35 cellular contexts compared by ENCODE assay signal in genomic region chr11:65065898-65066297, GRCh38. TPM values are rescaled to one million over a fixed set of nuclear protein-coding genes. Genes with fewer than 3 reads are reported as not detected.
"Had no signal": no experiment of that assay in that cellular context is flagged by ENCODE, and none has a peak within 500 bp of the region (broad histone marks: within the 10 kb centered on the region; RNA-seq: fewer than 3 reads in every experiment).

No MANE protein-coding gene starts in this region.

- ATAC-seq: foreskin keratinocyte; heart left ventricle; left cardiac atrium; left ventricle myocardium superior; stimulated activated effector memory CD8-positive, alpha-beta T cell treated with anti-CD3 and anti-CD28 coated beads, Interleukin-12 subunit alpha, Interleukin-12 subunit beta, amount 100 ng/mL, for 72 hours had no signal

- DNase-seq: activated CD4-positive, alpha-beta memory T cell treated with anti-CD3 and anti-CD28 coated beads for 36 hours; activated CD4-positive, alpha-beta T cell treated with anti-CD3 and anti-CD28 coated beads, Interleukin-2, amount 10 ng/mL, durations not matched to agents 24 days and 14 days; activated CD4-positive, CD25-positive, alpha-beta regulatory T cell treated with anti-CD3 and anti-CD28 coated beads, Interleukin-2, amount 50 U/mL, for 72 hours; activated CD8-positive, alpha-beta memory T cell treated with anti-CD3 and anti-CD28 coated beads, Interleukin-2, amount 50 U/mL, for 4 hours; activated gamma-delta T cell; activated naive CD4-positive, alpha-beta T cell treated with anti-CD3 and anti-CD28 coated beads, Interleukin-2, amount 10 ng/mL, durations not matched to agents 7 days and 5 days; activated naive CD8-positive, alpha-beta T cell treated with anti-CD3 and anti-CD28 coated beads, Interleukin-2, amount 10 ng/mL, durations not matched to agents 7 days and 5 days; activated T-cell treated with anti-CD3 and anti-CD28 coated beads, Interleukin-2, amount 50 U/mL, for 1 hour; brain microvascular endothelial cell; central memory CD4-positive, alpha-beta T cell; foreskin keratinocyte; heart left ventricle; islet precursor cell; left cardiac atrium; left ventricle myocardium superior; ovary; retina; sigmoid colon; small intestine; stimulated activated CD4-positive, alpha-beta T cell treated with anti-CD3 and anti-CD28 coated beads, Interleukin-4, amount 100 ng/mL, for 24 hours; T-helper 9 cell; upper lobe of left lung had no signal

- H3K27ac ChIP-seq: brain microvascular endothelial cell, esophagus muscularis mucosa, foreskin keratinocyte, heart left ventricle, neutrophil, ovary, sigmoid colon, thoracic aorta, upper lobe of left lung, vagina, VCaP had no signal

- H3K4me1 Mint-ChIP-seq: nephron had no signal

- FAIRE-seq: astrocyte, small intestine, TTC549 had no signal

- H3K4me1 ChIP-seq: esophagus muscularis mucosa, foreskin keratinocyte, heart left ventricle, sigmoid colon, upper lobe of left lung, vagina had no signal

- H3K27me3 ChIP-seq: brain microvascular endothelial cell, esophagus muscularis mucosa, foreskin keratinocyte, heart left ventricle, neutrophil, ovary, sigmoid colon, upper lobe of left lung, vagina had no signal

- H3K27ac Mint-ChIP-seq: activated CD4-positive, alpha-beta memory T cell treated with anti-CD3 and anti-CD28 coated beads for 36 hours; activated CD4-positive, alpha-beta T cell treated with anti-CD3 and anti-CD28 coated beads, Interleukin-2, amount 10 ng/mL, durations not matched to agents 24 days and 14 days; activated naive CD4-positive, alpha-beta T cell treated with anti-CD3 and anti-CD28 coated beads, Interleukin-2, amount 10 ng/mL, durations not matched to agents 7 days and 5 days; activated naive CD8-positive, alpha-beta T cell treated with anti-CD3 and anti-CD28 coated beads, Interleukin-2, amount 10 ng/mL, durations not matched to agents 7 days and 5 days; dendritic cell treated with granulocyte-macrophage colony-stimulating factor and Interleukin-4, amounts not matched to agents 40 ng/mL and 50 ng/mL, for 4 days; nephron; progenitor cell of endocrine pancreas; stimulated activated effector memory CD8-positive, alpha-beta T cell treated with anti-CD3 and anti-CD28 coated beads, Interleukin-12 subunit alpha, Interleukin-12 subunit beta, amount 100 ng/mL, for 72 hours; stimulated activated naive CD8-positive, alpha-beta T cell treated with anti-CD3 and anti-CD28 coated beads, Interleukin-15, Interleukin-2, amounts not matched to agents 100 ng/mL and 50 ng/mL, for 24 hours; T-helper 1 cell treated with Interleukin-12 subunit alpha and Interleukin-12 subunit beta and Interleukin-4 antibody, amounts not matched to agents 30 μg/mL and 1 μg/mL, for 36 hours had no signal

- H3K9me3 Mint-ChIP-seq: activated CD4-positive, alpha-beta memory T cell treated with anti-CD3 and anti-CD28 coated beads for 36 hours; activated CD4-positive, alpha-beta T cell treated with anti-CD3 and anti-CD28 coated beads, Interleukin-2, amount 10 ng/mL, durations not matched to agents 24 days and 14 days; activated naive CD4-positive, alpha-beta T cell treated with anti-CD3 and anti-CD28 coated beads, Interleukin-2, amount 10 ng/mL, durations not matched to agents 7 days and 5 days; activated naive CD8-positive, alpha-beta T cell treated with anti-CD3 and anti-CD28 coated beads, Interleukin-2, amount 10 ng/mL, durations not matched to agents 7 days and 5 days; dendritic cell treated with granulocyte-macrophage colony-stimulating factor and Interleukin-4, amounts not matched to agents 40 ng/mL and 50 ng/mL, for 4 days; nephron; stimulated activated effector memory CD8-positive, alpha-beta T cell treated with anti-CD3 and anti-CD28 coated beads, Interleukin-12 subunit alpha, Interleukin-12 subunit beta, amount 100 ng/mL, for 72 hours; stimulated activated naive CD8-positive, alpha-beta T cell treated with anti-CD3 and anti-CD28 coated beads, Interleukin-15, Interleukin-2, amounts not matched to agents 100 ng/mL and 50 ng/mL, for 24 hours; T-helper 1 cell treated with Interleukin-12 subunit alpha and Interleukin-12 subunit beta and Interleukin-4 antibody, amounts not matched to agents 30 μg/mL and 1 μg/mL, for 36 hours had no signal

- H3K4me3 Mint-ChIP-seq: activated CD4-positive, alpha-beta memory T cell treated with anti-CD3 and anti-CD28 coated beads for 36 hours; activated CD4-positive, alpha-beta T cell treated with anti-CD3 and anti-CD28 coated beads, Interleukin-2, amount 10 ng/mL, durations not matched to agents 24 days and 14 days; activated naive CD4-positive, alpha-beta T cell treated with anti-CD3 and anti-CD28 coated beads, Interleukin-2, amount 10 ng/mL, durations not matched to agents 7 days and 5 days; activated naive CD8-positive, alpha-beta T cell treated with anti-CD3 and anti-CD28 coated beads, Interleukin-2, amount 10 ng/mL, durations not matched to agents 7 days and 5 days; dendritic cell treated with granulocyte-macrophage colony-stimulating factor and Interleukin-4, amounts not matched to agents 40 ng/mL and 50 ng/mL, for 4 days; nephron; stimulated activated effector memory CD8-positive, alpha-beta T cell treated with anti-CD3 and anti-CD28 coated beads, Interleukin-12 subunit alpha, Interleukin-12 subunit beta, amount 100 ng/mL, for 72 hours; stimulated activated naive CD8-positive, alpha-beta T cell treated with anti-CD3 and anti-CD28 coated beads, Interleukin-15, Interleukin-2, amounts not matched to agents 100 ng/mL and 50 ng/mL, for 24 hours; T-helper 1 cell treated with Interleukin-12 subunit alpha and Interleukin-12 subunit beta and Interleukin-4 antibody, amounts not matched to agents 30 μg/mL and 1 μg/mL, for 36 hours had no signal

- H3K27me3 Mint-ChIP-seq: activated CD4-positive, alpha-beta memory T cell treated with anti-CD3 and anti-CD28 coated beads for 36 hours; activated CD4-positive, alpha-beta T cell treated with anti-CD3 and anti-CD28 coated beads, Interleukin-2, amount 10 ng/mL, durations not matched to agents 24 days and 14 days; activated naive CD8-positive, alpha-beta T cell treated with anti-CD3 and anti-CD28 coated beads, Interleukin-2, amount 10 ng/mL, durations not matched to agents 7 days and 5 days; progenitor cell of endocrine pancreas; stimulated activated naive CD8-positive, alpha-beta T cell treated with anti-CD3 and anti-CD28 coated beads, Interleukin-15, Interleukin-2, amounts not matched to agents 100 ng/mL and 50 ng/mL, for 24 hours had no signal

- H3K36me3 Mint-ChIP-seq: activated CD4-positive, alpha-beta memory T cell treated with anti-CD3 and anti-CD28 coated beads for 36 hours; activated naive CD4-positive, alpha-beta T cell treated with anti-CD3 and anti-CD28 coated beads, Interleukin-2, amount 10 ng/mL, durations not matched to agents 7 days and 5 days; activated naive CD8-positive, alpha-beta T cell treated with anti-CD3 and anti-CD28 coated beads, Interleukin-2, amount 10 ng/mL, durations not matched to agents 7 days and 5 days; stimulated activated effector memory CD8-positive, alpha-beta T cell treated with anti-CD3 and anti-CD28 coated beads, Interleukin-12 subunit alpha, Interleukin-12 subunit beta, amount 100 ng/mL, for 72 hours had no signal

- H3K36me3 ChIP-seq: brain microvascular endothelial cell, esophagus muscularis mucosa, heart left ventricle, neutrophil, ovary, sigmoid colon, thoracic aorta, upper lobe of left lung, vagina had no signal

- H3K9me3 ChIP-seq: esophagus muscularis mucosa, heart left ventricle, neutrophil, ovary, sigmoid colon, thoracic aorta, upper lobe of left lung, vagina had no signal

- H3K4me3 ChIP-seq: esophagus muscularis mucosa, heart left ventricle, ovary, sigmoid colon, thoracic aorta, upper lobe of left lung, vagina had no signal

RNA-seq across cellular contexts. Expression of gene NAALADL1, which starts 7.5 kb away (rescaled TPM):
- total RNA-seq: astrocyte had no signal
